8 cellular contexts compared by ENCODE assay signal in the genomic region with DNA sequence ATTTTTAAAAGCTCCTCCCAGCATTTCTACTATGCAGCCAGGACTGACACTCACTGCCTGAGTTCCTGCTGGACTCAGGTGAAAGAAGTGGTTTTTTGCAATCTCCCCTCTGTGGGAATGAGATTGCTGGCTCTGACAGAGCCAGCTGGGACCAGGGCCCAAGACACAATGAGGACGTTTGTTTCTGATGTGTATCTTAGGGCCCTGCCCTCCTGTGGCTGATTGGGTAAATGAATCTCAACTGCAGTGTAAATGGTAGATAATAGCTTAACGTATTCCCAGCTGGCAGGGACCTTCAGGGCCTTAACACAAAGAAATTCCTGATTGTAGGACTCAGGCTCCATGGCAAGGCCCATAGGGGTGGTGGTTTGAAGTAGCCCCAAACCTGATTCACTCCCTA.
DNase-seq lines count a peak whose midpoint lies in the region; ATAC-seq and TF ChIP-seq lines count a peak whose summit lies in the region.

No MANE protein-coding gene starts in this region.

- no peaks in the 10 kb centered on the region for H3K27me3 ChIP-seq in brain microvascular endothelial cell (replicated peaks)
- peaks cover 23% of the 10 kb centered on the region for H3K27me3 ChIP-seq in osteoblast (ENCODE audit: insufficient read depth, low read length)

- peak; percentile 46 for DNase-seq in NCI-H1092 (lab: John Stamatoyannopoulos, UW)
- DNase-seq in brain microvascular endothelial cell, result peak; percentile 11
- DNase-seq in osteoblast (ENCODE audit: insufficient read length, low spot score, missing footprints), result peak; percentile 18
- DNase-seq in AG08395 (ENCODE audit: low spot score), result no peak

- peak; percentile 17; the same call in 1 of the 2 replicates for TF ChIP-seq CTCF in GM12874 (IDR thresholded peaks at IDR 0.05; ENCODE audit: insufficient read depth, low read depth, low read length)
- TF ChIP-seq CTCF in brain microvascular endothelial cell (IDR thresholded peaks at IDR 0.05; ENCODE audit: low read depth, low read length, missing control alignments), result peak; percentile 54
- peak; percentile 31 for TF ChIP-seq CTCF in osteoblast (IDR thresholded peaks at IDR 0.05; ENCODE audit: extremely low read depth, low read depth, low read length)

- no peaks in the 10 kb centered on the region for H3K4me1 Mint-ChIP-seq in stimulated activated memory B cell treated with anti-CD40 and anti-IgM and Interleukin-4, amounts not matched to agents 10 μg/mL and 1 μg/mL and 100 μg/mL, for 72 hours

- H3K4me3 ChIP-seq in brain microvascular endothelial cell (ENCODE audit: low read depth, low read length) (no peak overlapping the region), osteoblast (ENCODE audit: insufficient read depth, low read length) (no peak overlapping the region)

- no peaks in the 10 kb centered on the region for H3K9me3 ChIP-seq in osteoblast (ENCODE audit: low read depth, low read length)

- H3K27ac Mint-ChIP-seq in stimulated activated memory B cell treated with anti-CD40 and anti-IgM and Interleukin-4, amounts not matched to agents 10 μg/mL and 1 μg/mL and 100 μg/mL, for 72 hours, result no peak overlapping the region

- ATAC-seq in HG02763 (IDR thresholded peaks at IDR 0.05; ENCODE audit: unreplicated experiment), result no peak
- no peak for ATAC-seq in stimulated activated memory B cell treated with anti-CD40 and anti-IgM and Interleukin-4, amounts not matched to agents 10 μg/mL and 1 μg/mL and 100 μg/mL, for 72 hours
- no peak for ATAC-seq in HG03196 (IDR thresholded peaks at IDR 0.05; ENCODE audit: unreplicated experiment)

- no peaks in the 10 kb centered on the region for H3K36me3 Mint-ChIP-seq in stimulated activated memory B cell treated with anti-CD40 and anti-IgM and Interleukin-4, amounts not matched to agents 10 μg/mL and 1 μg/mL and 100 μg/mL, for 72 hours

- no peaks in the 10 kb centered on the region for H3K9me3 Mint-ChIP-seq in stimulated activated memory B cell treated with anti-CD40 and anti-IgM and Interleukin-4, amounts not matched to agents 10 μg/mL and 1 μg/mL and 100 μg/mL, for 72 hours

- H3K27me3 Mint-ChIP-seq in stimulated activated memory B cell treated with anti-CD40 and anti-IgM and Interleukin-4, amounts not matched to agents 10 μg/mL and 1 μg/mL and 100 μg/mL, for 72 hours, result no peaks in the 10 kb centered on the region

- in situ Hi-C loops in brain microvascular endothelial cell (cut with HindIII; ENCODE audit: low pct_ligation_motif_present, low sequenced_read_pairs), result no loop called here

- no peaks in the 10 kb centered on the region for H4K20me1 ChIP-seq in osteoblast (ENCODE audit: insufficient read depth, low read length)

- no peaks in the 10 kb centered on the region for H3K36me3 ChIP-seq in brain microvascular endothelial cell (replicated peaks)
- no peaks in the 10 kb centered on the region for H3K36me3 ChIP-seq in osteoblast (ENCODE audit: insufficient read depth, low read length)

- H3K4me1 ChIP-seq in osteoblast (ENCODE audit: insufficient read depth, low read length), result no peaks in the 10 kb centered on the region

- no peak overlapping the region for H3K4me3 Mint-ChIP-seq in stimulated activated memory B cell treated with anti-CD40 and anti-IgM and Interleukin-4, amounts not matched to agents 10 μg/mL and 1 μg/mL and 100 μg/mL, for 72 hours

- H2AFZ ChIP-seq in osteoblast (ENCODE audit: low read length), result no peak overlapping the region

- no peak overlapping the region for H3K4me2 ChIP-seq in osteoblast (ENCODE audit: insufficient read depth, low read length)

- no peak overlapping the region for H3K27ac ChIP-seq in brain microvascular endothelial cell
- H3K27ac ChIP-seq in osteoblast (ENCODE audit: low read depth, low read length), result no peak overlapping the region

- H3K79me2 ChIP-seq in osteoblast (ENCODE audit: insufficient read depth, low read length), result no peaks in the 10 kb centered on the region
